In genomic region chr15:34038023-34038403, GRCh38 we compare ENCODE assay signal across 8 cellular contexts. TPM values are rescaled to one million over a fixed set of nuclear protein-coding genes. Genes with fewer than 3 reads are reported as not detected.
DNase-seq lines count a peak whose midpoint lies in the region; ATAC-seq, FAIRE-seq and TF ChIP-seq lines count a peak whose summit lies in the region.

No MANE protein-coding gene starts in this region.

- H3K4me1 ChIP-seq in mucosa of stomach (ENCODE audit: control insufficient read depth, insufficient read depth, low read length): no peaks in the 10 kb centered on the region

- H3K4me3 Mint-ChIP-seq in activated T-cell treated with anti-CD3 and anti-CD28 coated beads, Interleukin-2, amount 50 U/mL, for 4 hours: peak overlapping the region; percentile 91

- FAIRE-seq in bronchial epithelial cell (lab: Jason Lieb, UNC): no peak

- no peaks in the 10 kb centered on the region for H3K36me3 Mint-ChIP-seq in activated T-cell treated with anti-CD3 and anti-CD28 coated beads, Interleukin-2, amount 50 U/mL, for 4 hours (ENCODE audit: insufficient read depth)

- peak overlapping the region; percentile 68 for H3K27ac ChIP-seq in KOPT-K1 (ENCODE audit: low read depth, low read length, poor library complexity, severe bottlenecking)

- H3K4me1 Mint-ChIP-seq in activated T-cell treated with anti-CD3 and anti-CD28 coated beads, Interleukin-2, amount 50 U/mL, for 4 hours (ENCODE audit: low read depth): peaks cover 19% of the 10 kb centered on the region

- no peak for DNase-seq in activated T-cell treated with anti-CD3 and anti-CD28 coated beads, Interleukin-2, amount 50 U/mL, for 4 hours
- DNase-seq in activated T-cell treated with anti-CD3 and anti-CD28 coated beads, Interleukin-2, amount 50 U/mL, for 1 hour: no peak
- DNase-seq in bronchial epithelial cell (ENCODE audit: low read depth) (no peak), mucosa of gallbladder (ENCODE audit: low spot score) (no peak)

- no peak for TF ChIP-seq CTCF in bronchial epithelial cell (IDR thresholded peaks at IDR 0.05; ENCODE audit: insufficient read depth, low read length, severe bottlenecking)

- H3K4me3 ChIP-seq in bronchial epithelial cell (ENCODE audit: low read depth, low read length) (peak overlapping the region; percentile 97), mucosa of stomach (ENCODE audit: low read length) (peak overlapping the region; percentile 42)

- peak overlapping the region; percentile 63 for H3K9ac ChIP-seq in mucosa of stomach (ENCODE audit: low read length)

- H3K27me3 ChIP-seq in bronchial epithelial cell (ENCODE audit: control insufficient read depth, insufficient read depth, low read length): no peaks in the 10 kb centered on the region
- no peaks in the 10 kb centered on the region for H3K27me3 ChIP-seq in mucosa of stomach (ENCODE audit: control insufficient read depth, insufficient read depth, low read length)

- no peaks in the 10 kb centered on the region for H3K9me3 Mint-ChIP-seq in activated T-cell treated with anti-CD3 and anti-CD28 coated beads, Interleukin-2, amount 50 U/mL, for 4 hours

- H3K9me3 ChIP-seq in KOPT-K1 (ENCODE audit: insufficient read depth, low read length, poor library complexity, severe bottlenecking) (no peaks in the 10 kb centered on the region), mucosa of stomach (ENCODE audit: control insufficient read depth, low read length) (no peaks in the 10 kb centered on the region)

- H3K36me3 ChIP-seq in KOPT-K1 (ENCODE audit: insufficient read depth, low read length) (no peaks in the 10 kb centered on the region), bronchial epithelial cell (ENCODE audit: control insufficient read depth, insufficient read depth, low read length) (no peaks in the 10 kb centered on the region), mucosa of stomach (ENCODE audit: control insufficient read depth, insufficient read depth, low read length) (no peaks in the 10 kb centered on the region)

- H3K27me3 Mint-ChIP-seq in activated T-cell treated with anti-CD3 and anti-CD28 coated beads, Interleukin-2, amount 50 U/mL, for 4 hours (ENCODE audit: low read depth): no peaks in the 10 kb centered on the region

- ATAC-seq in activated T-cell treated with anti-CD3 and anti-CD28 coated beads, Interleukin-2, amount 50 U/mL, for 4 hours: peak; percentile 0 to 1
- ATAC-seq in HG02840 (IDR thresholded peaks at IDR 0.05; ENCODE audit: low FRiP score, unreplicated experiment): no peak
- ATAC-seq in GM18873 (IDR thresholded peaks at IDR 0.05; ENCODE audit: low FRiP score, unreplicated experiment): no peak

RNA-seq across cellular contexts. Expression of gene AVEN, which starts 1.0 kb away (rescaled TPM):
- total RNA-seq in activated T-cell treated with anti-CD3 and anti-CD28 coated beads, Interleukin-2, amount 50 U/mL, for 4 hours: 10 to 100 TPM; 14.7 to 17.9 (median 17.2) TPM
- total RNA-seq in bronchial epithelial cell (32.0 and 51.3 TPM in 2 replicates), mucosa of gallbladder (13.9 TPM)

Comparison
In these comparisons a context has a peak if more than half of its experiments do, and no peak if none do; other contexts are left out.
1. ATAC-seq: peak in activated T-cell treated with anti-CD3 and anti-CD28 coated beads, Interleukin-2, amount 50 U/mL, for 4 hours (2 of 2); none in HG02840 (single experiment) and GM18873 (single experiment).